11 cellular contexts compared by ENCODE assay signal in the genomic region with DNA sequence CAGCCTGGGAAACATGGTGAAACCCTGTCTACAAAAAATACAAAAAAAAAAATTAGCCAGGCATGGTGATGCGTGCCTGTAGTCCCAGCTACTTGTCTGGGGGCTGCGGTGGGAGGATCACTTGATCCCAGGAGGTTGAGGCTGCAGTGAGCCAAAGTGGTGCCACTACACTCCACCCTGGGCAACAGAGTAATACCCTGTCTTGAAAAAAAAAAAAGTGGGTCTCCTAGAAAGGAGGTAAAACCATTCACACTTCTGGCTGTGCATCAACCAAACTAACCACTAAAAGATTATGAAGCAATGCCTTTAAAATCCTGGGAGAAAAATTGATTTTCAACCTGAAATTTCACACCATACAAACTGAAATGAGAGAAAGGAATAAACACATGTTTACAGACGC. TPM values are rescaled to one million over a fixed set of nuclear protein-coding genes. Genes with fewer than 3 reads are reported as not detected.
"Had no signal": no experiment of that assay in that cellular context is flagged by ENCODE, and none has a peak within 500 bp of the region (broad histone marks: within the 10 kb centered on the region; RNA-seq: fewer than 3 reads in every experiment).

No MANE protein-coding gene starts in this region.

- H3K4me3 ChIP-seq: GM23248, HAP-1 had no signal

- ATAC-seq: HCT116, HepG2 had no signal

- H3K9me3 ChIP-seq: HAP-1 had no signal

- DNase-seq: GM23248, GOT3, H7, HFFc6 had no signal

- H3K27ac ChIP-seq: GM23248, HL-60 had no signal

- H3K27ac Mint-ChIP-seq: HFFc6, IgD-negative memory B cell had no signal

- H3K4me1 Mint-ChIP-seq: IgD-negative memory B cell had no signal

- H3K36me3 ChIP-seq: HAP-1 had no signal

- H3K4me3 Mint-ChIP-seq: HFFc6, IgD-negative memory B cell had no signal

- H3K36me3 Mint-ChIP-seq: IgD-negative memory B cell had no signal

- H3K4me1 ChIP-seq: HAP-1 had no signal

RNA-seq across cellular contexts. Expression of gene C10orf71, which starts 35.4 kb away (rescaled TPM):
- total RNA-seq: GM23248, H4, H7, HepG2, HFFc6, HT1080 had no signal
